In the genomic region with DNA sequence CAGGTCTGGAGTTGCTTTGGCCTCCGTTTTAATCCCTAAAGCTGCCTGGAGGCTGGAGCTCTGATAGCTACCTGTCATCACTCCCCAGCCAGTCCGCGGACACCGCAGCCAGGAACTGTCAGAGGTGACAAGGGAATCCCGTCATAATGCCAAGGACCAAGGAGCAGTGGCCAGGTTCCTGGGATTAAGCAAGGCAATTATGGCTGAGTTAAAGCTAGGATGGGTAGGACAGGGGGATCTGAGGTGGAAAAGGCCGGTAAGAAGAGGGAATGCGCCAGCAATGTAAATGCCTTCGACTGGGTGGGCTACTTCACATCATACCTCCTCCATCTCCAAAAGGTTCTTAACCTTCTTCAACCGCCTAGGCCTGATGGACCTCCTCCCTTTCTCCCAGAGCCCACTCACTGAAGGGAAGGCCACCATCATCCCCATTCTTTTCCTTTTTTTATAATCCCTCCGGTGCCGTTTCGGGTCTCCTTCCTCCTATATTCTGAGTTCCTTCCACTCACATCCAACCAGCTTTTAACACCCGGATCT, we compare ENCODE assay signal across 8 cellular contexts. TPM values are rescaled to one million over a fixed set of nuclear protein-coding genes. Genes with fewer than 3 reads are reported as not detected.
DNase-seq lines count a peak whose midpoint lies in the region; ATAC-seq and TF ChIP-seq lines count a peak whose summit lies in the region.

No MANE protein-coding gene starts in this region.

- H3K4me3 Mint-ChIP-seq in HFFc6 (peak overlapping the region; percentile 93), neural crest cell (peak overlapping the region; percentile 95)
- H3K4me3 Mint-ChIP-seq in activated CD8-positive, alpha-beta T cell treated with anti-CD3 and anti-CD28 coated beads for 36 hours: peak overlapping the region; percentile 92

- CTCF ChIA-PET in BJ (lab: Yijun Ruan, JAX): interaction anchor here (0.6 to 2.3 kb wide), 15 partner anchors 9 to 1142 kb away, joined by 3 to 13 read pairs (median 4); a partner anchor contains a TSS
- CTCF ChIA-PET in activated CD8-positive, alpha-beta T cell treated with anti-CD3 and anti-CD28 coated beads for 36 hours (lab: Charles Lee): interaction anchor here (0.6 to 7.1 kb wide), 17 partner anchors 9 to 258 kb away, joined by 3 to 78 read pairs (median 3); a partner anchor contains a TSS

- no peaks in the 10 kb centered on the region for H3K27me3 Mint-ChIP-seq in HFFc6 (ENCODE audit: insufficient read depth)
- H3K27me3 Mint-ChIP-seq in activated CD8-positive, alpha-beta T cell treated with anti-CD3 and anti-CD28 coated beads for 36 hours: peaks cover 7% of the 10 kb centered on the region
- H3K27me3 Mint-ChIP-seq in neural crest cell (ENCODE audit: low read depth): no peaks in the 10 kb centered on the region

- DNase-seq in BJ (ENCODE audit: low read depth) (no peak), HFFc6 (no peak), fibroblast of mammary gland (ENCODE audit: low read depth) (peak; percentile 34), neural crest cell (ENCODE audit: low read depth, low spot score) (no peak), mesenteric fat pad (ENCODE audit: low spot score) (no peak), HuH-7.5 (ENCODE audit: low spot score) (no peak)
- peak; percentile 28 for DNase-seq in activated CD8-positive, alpha-beta T cell treated with anti-CD3 and anti-CD28 coated beads for 36 hours

- peaks cover 1% of the 10 kb centered on the region; the same call in 1 of the 2 replicates for H3K36me3 ChIP-seq in BJ (ENCODE audit: control insufficient read depth, insufficient read depth, low read length)

- H3K4me3 ChIP-seq in BJ (ENCODE audit: low read depth, low read length) (peak overlapping the region; percentile 46), fibroblast of mammary gland (ENCODE audit: control insufficient read depth, low read depth, low read length) (peak overlapping the region; percentile 64)

- H3K4me1 Mint-ChIP-seq in HFFc6 (ENCODE audit: low read depth) (peaks cover 56% of the 10 kb centered on the region), neural crest cell (peaks cover 44% of the 10 kb centered on the region)
- peaks cover 20% of the 10 kb centered on the region for H3K4me1 Mint-ChIP-seq in activated CD8-positive, alpha-beta T cell treated with anti-CD3 and anti-CD28 coated beads for 36 hours (ENCODE audit: low read depth)

- TF ChIP-seq CTCF in BJ (IDR thresholded peaks at IDR 0.05; ENCODE audit: insufficient read depth, low read depth, low read length) (no peak), HFFc6 (IDR thresholded peaks at IDR 0.05) (no peak), fibroblast of mammary gland (conservative IDR thresholded peaks at IDR 0.05; ENCODE audit: control insufficient read depth, insufficient read depth, low read depth, low read length) (no peak), neural crest cell (conservative IDR thresholded peaks at IDR 0.05) (no peak)
- TF ChIP-seq CTCF in activated CD8-positive, alpha-beta T cell treated with anti-CD3 and anti-CD28 coated beads for 36 hours (IDR thresholded peaks at IDR 0.05): no peak

- no peaks in the 10 kb centered on the region for H3K9me3 Mint-ChIP-seq in HFFc6
- H3K9me3 Mint-ChIP-seq in activated CD8-positive, alpha-beta T cell treated with anti-CD3 and anti-CD28 coated beads for 36 hours: no peaks in the 10 kb centered on the region
- H3K9me3 Mint-ChIP-seq in neural crest cell: no peaks in the 10 kb centered on the region

- POLR2A ChIA-PET in BJ (lab: Charles Lee): interaction anchor here (0.6 to 1.0 kb wide), 4 partner anchors 15 to 1035 kb away, joined by 3 to 6 read pairs (median 4); a partner anchor contains a TSS
- POLR2A ChIA-PET in activated CD8-positive, alpha-beta T cell treated with anti-CD3 and anti-CD28 coated beads for 36 hours (lab: Charles Lee): interaction anchor here (1.3 to 6.5 kb wide), 6 partner anchors 8 to 19 kb away, joined by 3 to 139 read pairs (median 16); a partner anchor contains a TSS

- H3K27me3 ChIP-seq in BJ (ENCODE audit: control insufficient read depth, insufficient read depth, low read length): no peaks in the 10 kb centered on the region

- no peaks in the 10 kb centered on the region for H3K36me3 Mint-ChIP-seq in HFFc6 (ENCODE audit: low read depth)
- peaks cover 36% of the 10 kb centered on the region for H3K36me3 Mint-ChIP-seq in activated CD8-positive, alpha-beta T cell treated with anti-CD3 and anti-CD28 coated beads for 36 hours (ENCODE audit: low read depth)
- H3K36me3 Mint-ChIP-seq in neural crest cell (ENCODE audit: low read depth): no peaks in the 10 kb centered on the region

- intact Hi-C loops in activated CD8-positive, alpha-beta T cell treated with anti-CD3 and anti-CD28 coated beads for 36 hours (cut with micrococcal nuclease): loop anchor here (2.0 kb wide), 1 partner anchor 20 kb away; a partner anchor contains a TSS

- H3K27ac Mint-ChIP-seq in HFFc6: peak overlapping the region; percentile 98
- H3K27ac Mint-ChIP-seq in activated CD8-positive, alpha-beta T cell treated with anti-CD3 and anti-CD28 coated beads for 36 hours: peak overlapping the region; percentile 93
- H3K27ac Mint-ChIP-seq in neural crest cell (ENCODE audit: unreplicated experiment): peak overlapping the region; percentile 97

- no peak for ATAC-seq in activated CD8-positive, alpha-beta T cell treated with anti-CD3 and anti-CD28 coated beads for 36 hours
- no peak for ATAC-seq in activated CD4-positive, CD25-positive, alpha-beta regulatory T cell treated with anti-CD3 and anti-CD28 coated beads, Interleukin-2, amount 50 U/mL, for 24 hours

RNA-seq across cellular contexts. Expression of a gene that starts 1.9 kb away (rescaled TPM):
- polyA plus RNA-seq in BJ (2011; rRNA removed): 2.5 and 2.8 TPM in 2 replicates
- 2.2 and 2.5 TPM in 2 replicates for polyA minus RNA-seq in BJ (2011; rRNA and poly(A)+ RNA removed)
- 1 to 10 TPM; 2.3 to 3.8 (median 2.6) TPM for total RNA-seq in HFFc6 (2021; fragmentation: NEBNext Ultra II Directional; extraction: Animal tissue kit (Norgen Biotek cat#: 25700))
- 10 to 100 TPM; 43.9 to 47.9 TPM for total RNA-seq in activated CD8-positive, alpha-beta T cell treated with anti-CD3 and anti-CD28 coated beads for 36 hours
- total RNA-seq in neural crest cell: 13.6 and 15.0 TPM in 2 replicates
- 8.0 TPM for total RNA-seq in mesenteric fat pad

RNA-seq across cellular contexts. Expression of a gene that starts 5.9 kb away (rescaled TPM):
- 26.5 and 27.9 TPM in 2 replicates for polyA plus RNA-seq in BJ (2011; rRNA removed)
- polyA minus RNA-seq in BJ (2011; rRNA and poly(A)+ RNA removed): 10.5 and 12.3 TPM in 2 replicates
- total RNA-seq in HFFc6 (2021; fragmentation: NEBNext Ultra II Directional; extraction: Animal tissue kit (Norgen Biotek cat#: 25700)): 10 to 100 TPM; 28.7 to 32.4 (median 31.1) TPM
- 1 to 10 TPM; 1.1 to 1.3 TPM for total RNA-seq in activated CD8-positive, alpha-beta T cell treated with anti-CD3 and anti-CD28 coated beads for 36 hours
- total RNA-seq in neural crest cell: 21.9 and 24.8 TPM in 2 replicates
- 60.1 TPM for total RNA-seq in mesenteric fat pad

RNA-seq across cellular contexts. Expression of a gene that starts 14.8 kb away (rescaled TPM):
- polyA plus RNA-seq in BJ (2011; rRNA removed): 11.9 and 16.0 TPM in 2 replicates
- 13.2 and 26.1 TPM in 2 replicates for polyA minus RNA-seq in BJ (2011; rRNA and poly(A)+ RNA removed)
- total RNA-seq in HFFc6 (2021; fragmentation: NEBNext Ultra II Directional; extraction: Animal tissue kit (Norgen Biotek cat#: 25700)): 1 to 10 TPM; 7.3 to 9.2 (median 7.5) TPM
- total RNA-seq in activated CD8-positive, alpha-beta T cell treated with anti-CD3 and anti-CD28 coated beads for 36 hours: 10 to 100 TPM; 10.9 to 11.8 TPM
- total RNA-seq in neural crest cell (14.8 and 17.2 TPM in 2 replicates), mesenteric fat pad (6.8 TPM)

RNA-seq across cellular contexts. Expression of a gene that starts 20.5 kb away (rescaled TPM):
- 119 and 143 TPM in 2 replicates for polyA plus RNA-seq in BJ (2011; rRNA removed)
- polyA minus RNA-seq in BJ (2011; rRNA and poly(A)+ RNA removed): 33.7 and 40.5 TPM in 2 replicates
- 100 to 1,000 TPM; 128 to 147 (median 137) TPM for total RNA-seq in HFFc6 (2021; fragmentation: NEBNext Ultra II Directional; extraction: Animal tissue kit (Norgen Biotek cat#: 25700))
- 100 to 1,000 TPM; 258 to 260 TPM for total RNA-seq in activated CD8-positive, alpha-beta T cell treated with anti-CD3 and anti-CD28 coated beads for 36 hours
- total RNA-seq in neural crest cell (375 and 379 TPM in 2 replicates), mesenteric fat pad (129 TPM)

RNA-seq across cellular contexts. Expression of a gene that starts 51.9 kb away (rescaled TPM):
- polyA plus RNA-seq in BJ (2011; rRNA removed): 9.0 and 14.0 TPM in 2 replicates
- polyA minus RNA-seq in BJ (2011; rRNA and poly(A)+ RNA removed): 5.3 and 5.5 TPM in 2 replicates
- 10 to 100 TPM; 11.7 to 15.6 (median 13.1) TPM for total RNA-seq in HFFc6 (2021; fragmentation: NEBNext Ultra II Directional; extraction: Animal tissue kit (Norgen Biotek cat#: 25700))
- 1 to 10 TPM; 2.3 TPM for total RNA-seq in activated CD8-positive, alpha-beta T cell treated with anti-CD3 and anti-CD28 coated beads for 36 hours
- total RNA-seq in neural crest cell (39.4 and 42.4 TPM in 2 replicates), mesenteric fat pad (7.0 TPM)

Comparison
In these comparisons a context has a peak if more than half of its experiments do, and no peak if none do; other contexts are left out.
1. DNase-seq: peak in activated CD8-positive, alpha-beta T cell treated with anti-CD3 and anti-CD28 coated beads for 36 hours (single experiment) and fibroblast of mammary gland (single experiment); none in BJ (single experiment), HFFc6 (single experiment), neural crest cell (single experiment), mesenteric fat pad (single experiment) and HuH-7.5 (single experiment).
2. Peak in every context shown above with its lines, with median percentiles within 50 percentile points of each other: H3K27ac Mint-ChIP-seq and H3K4me3 Mint-ChIP-seq.